ENCODE assay signal across 12 cellular contexts in the genomic region with DNA sequence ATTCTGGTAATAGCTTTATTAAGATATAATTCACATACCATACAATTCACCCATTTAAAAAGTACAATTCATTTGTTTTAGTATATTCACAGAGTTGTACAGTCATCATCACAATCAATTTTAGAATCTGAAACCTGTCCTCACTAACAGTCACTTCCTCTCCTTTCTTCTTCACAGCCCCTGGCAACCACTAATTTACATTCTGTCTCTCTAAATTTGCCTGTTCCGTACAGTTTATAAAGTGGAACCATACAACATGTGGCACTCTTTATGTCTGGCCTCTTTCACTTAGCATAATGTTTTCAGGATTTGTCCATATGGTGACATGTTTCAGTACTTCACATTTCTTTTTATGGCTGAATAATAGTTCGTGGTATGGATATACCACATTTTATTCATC. TPM values are rescaled to one million over a fixed set of nuclear protein-coding genes. Genes with fewer than 3 reads are reported as not detected.
DNase-seq lines count a peak whose midpoint lies in the region; ATAC-seq, FAIRE-seq and TF ChIP-seq lines count a peak whose summit lies in the region.
"Had no signal": no experiment of that assay in that cellular context is flagged by ENCODE, and none has a peak within 500 bp of the region (broad histone marks: within the 10 kb centered on the region; RNA-seq: fewer than 3 reads in every experiment).

No MANE protein-coding gene starts in this region.

- no peak for TF ChIP-seq EP300 in transverse colon (IDR thresholded peaks at IDR 0.05; ENCODE audit: low read depth)

- ATAC-seq in GM21717 (IDR thresholded peaks at IDR 0.05; ENCODE audit: unreplicated experiment) (peak; percentile 98), HG03521 (IDR thresholded peaks at IDR 0.05; ENCODE audit: unreplicated experiment) (peak; percentile 74), memory B cell (ENCODE audit: low read depth) (peak; percentile 99)

- peak overlapping the region; percentile 22 for H3K27ac Mint-ChIP-seq in memory B cell

- H3K4me3 Mint-ChIP-seq in memory B cell = peak overlapping the region; percentile 80

- no peak for TF ChIP-seq CTCF in transverse colon (IDR thresholded peaks at IDR 0.05)

- intact Hi-C loops in transverse colon (cut with DNase I; ENCODE audit: low total_unique reads) = no loop called here

- 64 to 74% methylated on average over 2 of the region's 2 CpGs for WGBS in transverse colon (ENCODE audit: low coverage in 1 of 2), 2 donors

- H3K9me3 ChIP-seq in transverse colon = peaks cover 1 to 3% of the 10 kb centered on the region in 2 donors

- H3K27me3 Mint-ChIP-seq in memory B cell = no peaks in the 10 kb centered on the region

- no peak for FAIRE-seq in RCC 7860 (lab: Jason Lieb, UNC)
- FAIRE-seq: A204.1, H1 had no signal

- H3K36me3 Mint-ChIP-seq in memory B cell = peaks cover under 1% of the 10 kb centered on the region

- no peak overlapping the region for H3K27ac ChIP-seq in transverse colon

- H3K27me3 ChIP-seq in transverse colon = no peaks in the 10 kb centered on the region

- peaks cover 19% of the 10 kb centered on the region for H3K4me1 Mint-ChIP-seq in memory B cell

- peaks cover 3% of the 10 kb centered on the region for H3K9me3 Mint-ChIP-seq in memory B cell

- no peak overlapping the region for H3K4me3 ChIP-seq in transverse colon

- TF ChIP-seq POLR2A in transverse colon (IDR thresholded peaks at IDR 0.05) = no peak

- in situ Hi-C loops in transverse colon (cut with MboI; ENCODE audit: low pct_ligation_motif_present in 1 of 4, low pct_unique_long_range_greater_than_20kb in 1 of 4, low sequenced_read_pairs in 3 of 4) = no loop called here

- peak; percentile 8 to 53 for DNase-seq in NOMO-1 (lab: John Stamatoyannopoulos, UW; ENCODE audit: unreplicated experiment in 2 of 2)
- no peak for DNase-seq in NOMO-1 treated with dmso at 0.1 percent for 144 hours (lab: John Stamatoyannopoulos, UW; ENCODE audit: unreplicated experiment)
- peak in 1 of 2 donors; percentile 29 for DNase-seq in memory B cell (ENCODE audit: low spot score in 2 of 2)
- DNase-seq in RCC 7860 (ENCODE audit: low spot score) = no peak
- DNase-seq in transverse colon = no peak
- no peak for DNase-seq in NCI-H226

- H3K4me1 ChIP-seq in transverse colon = no peaks in the 10 kb centered on the region

- no peaks in the 10 kb centered on the region for H3K36me3 ChIP-seq in transverse colon

RNA-seq across cellular contexts. Expression of a gene that starts 22.7 kb away (rescaled TPM):
- not detected for total RNA-seq in transverse colon
- total RNA-seq: epithelial cell of proximal tubule, H1, lung microvascular endothelial cell had no signal

Comparison
In these comparisons a context has a peak if more than half of its experiments do, and no peak if none do; other contexts are left out.
1. DNase-seq: peak in NOMO-1 (2 of 2); none in NOMO-1 treated with dmso at 0.1 percent for 144 hours (single experiment), RCC 7860 (single experiment), transverse colon (single experiment) and NCI-H226 (single experiment).
2. Peak in every context shown above with its lines, with median percentiles within 50 percentile points of each other: ATAC-seq.